ENCODE assay signal across 8 cellular contexts in the genomic region with DNA sequence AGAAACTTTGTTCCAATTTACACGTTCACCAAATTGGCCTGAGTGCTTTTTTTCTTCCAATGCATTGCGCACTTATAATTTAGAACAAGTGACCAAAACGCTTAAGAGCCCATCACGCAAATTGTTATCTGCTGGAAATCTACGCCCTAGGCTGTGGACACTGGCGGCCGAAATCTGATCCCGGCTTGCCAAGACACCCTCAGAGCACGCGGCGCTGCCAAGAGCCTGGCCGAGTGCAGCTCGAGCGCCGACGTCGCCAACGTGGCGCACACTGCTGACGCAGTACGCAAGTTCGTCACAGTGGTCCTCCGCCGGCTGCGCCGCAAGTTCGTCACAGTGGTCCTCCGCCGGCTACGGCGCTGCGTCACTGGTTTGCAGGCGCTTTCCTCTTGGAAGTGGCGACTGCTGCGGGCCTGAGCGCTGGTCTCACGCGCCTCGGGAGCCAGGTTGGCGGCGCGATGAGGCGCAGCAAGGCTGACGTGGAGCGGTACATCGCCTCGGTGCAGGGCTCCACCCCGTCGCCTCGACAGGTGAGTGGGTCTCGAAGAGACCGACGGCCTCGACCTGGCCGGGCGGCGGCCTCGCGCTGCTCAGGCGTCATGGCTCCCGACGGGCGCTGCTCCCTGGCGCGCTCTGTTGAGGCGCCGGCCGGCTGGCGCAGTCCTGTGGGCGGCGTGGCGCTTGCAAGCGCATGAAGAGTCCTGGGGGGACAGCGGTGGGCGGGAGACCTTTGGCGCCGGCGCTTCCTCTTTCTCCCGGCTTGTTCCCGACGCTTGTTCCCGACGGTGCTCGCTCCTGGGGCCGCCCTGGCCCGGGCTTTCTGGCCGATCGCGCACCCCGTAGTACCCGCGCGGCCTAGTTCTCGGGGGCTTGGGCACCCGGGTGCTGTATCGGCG. TPM values are rescaled to one million over a fixed set of nuclear protein-coding genes. Genes with fewer than 3 reads are reported as not detected.
A peak's percentile ranks its signal among the peaks of the same experiment; 100 is the strongest.
DNase-seq lines count a peak whose midpoint lies in the region; ATAC-seq and TF ChIP-seq lines count a peak whose summit lies in the region.

A gene (plus strand): TSS at position 334 of the 896 bp plus-strand sequence. CDS start 125 bp downstream, at position 459.

- H3K4me3 ChIP-seq in adipocyte (ENCODE audit: low read length) (peak within 1 kb of the TSS; percentile 83), cardiac muscle cell (peak within 1 kb of the TSS; percentile 78), parathyroid adenoma (ENCODE audit: low read depth, low read length) (peak within 1 kb of the TSS; percentile 75), tibial artery (peak within 1 kb of the TSS; percentile 67 to 83)

- peaks cover 5% of the 10 kb centered on the region for H3K4me1 ChIP-seq in adipocyte (ENCODE audit: control insufficient read depth, insufficient read depth, low read length)
- H3K4me1 ChIP-seq in cardiac muscle cell (ENCODE audit: low read depth): peaks cover 4% of the 10 kb centered on the region
- no peaks in the 10 kb centered on the region for H3K4me1 ChIP-seq in parathyroid adenoma
- peaks cover 4 to 28% (median 9%) of the 10 kb centered on the region in 4 donors for H3K4me1 ChIP-seq in tibial artery

- H3K27me3 ChIP-seq in adipocyte (replicated peaks; ENCODE audit: control insufficient read depth, insufficient read depth, low read length) (no peaks in the 10 kb centered on the region), cardiac muscle cell (no peaks in the 10 kb centered on the region), parathyroid adenoma (ENCODE audit: control insufficient read depth, insufficient read depth, low read length) (no peaks in the 10 kb centered on the region), tibial artery (no peaks in the 10 kb centered on the region)

- H3K9ac ChIP-seq in adipocyte (ENCODE audit: low read length) (peak within 1 kb of the TSS; percentile 87), parathyroid adenoma (peak within 1 kb of the TSS; percentile 91)

- H3K36me3 ChIP-seq in adipocyte (ENCODE audit: control insufficient read depth, insufficient read depth, low read length, severe bottlenecking) (no peaks in the 10 kb centered on the region), cardiac muscle cell (no peaks in the 10 kb centered on the region), parathyroid adenoma (ENCODE audit: control insufficient read depth, insufficient read depth, low read length) (no peaks in the 10 kb centered on the region), tibial artery (no peaks in the 10 kb centered on the region)

- peak within 1 kb of the TSS; percentile 98 for H2AFZ ChIP-seq in parathyroid adenoma

- peaks cover 17% of the 10 kb centered on the region for H3K79me2 ChIP-seq in parathyroid adenoma

- ATAC-seq in HG02852 (IDR thresholded peaks at IDR 0.05; ENCODE audit: unreplicated experiment): peak; percentile 99

- intact Hi-C loops in tibial artery (cut with DNase I; ENCODE audit: low total_unique reads): no loop called here

- peak within 1 kb of the TSS; percentile 95 for H3K4me2 ChIP-seq in parathyroid adenoma (ENCODE audit: low read length)

- DNase-seq in GM13976 (ENCODE audit: low spot score) (peak; percentile 92), NCI-H1436 treated with DMSO at 0.1 percent for 48 hours (lab: John Stamatoyannopoulos, UW) (peak; percentile 57), T follicular helper cell (ENCODE audit: low read depth) (peak; percentile 92), adipocyte (ENCODE audit: low read depth) (peak; percentile 98), cardiac muscle cell (ENCODE audit: low read depth in 1 of 2, low spot score in 1 of 2) (peak; percentile 95 to 99), tibial artery (peak; percentile 90 to 97)

- H3K27ac ChIP-seq in cardiac muscle cell: peak within 1 kb of the TSS; percentile 93
- H3K27ac ChIP-seq in parathyroid adenoma: peak within 1 kb of the TSS; percentile 96
- H3K27ac ChIP-seq in tibial artery: peak within 1 kb of the TSS; percentile 89 to 95

- in situ Hi-C loops in GM13976 (cut with MboI; ENCODE audit: low sequenced_read_pairs, unreplicated experiment): no loop called here

- no peaks in the 10 kb centered on the region for H3K9me3 ChIP-seq in adipocyte (ENCODE audit: control insufficient read depth, low read length)
- H3K9me3 ChIP-seq in cardiac muscle cell (ENCODE audit: low read depth): no peaks in the 10 kb centered on the region
- no peaks in the 10 kb centered on the region for H3K9me3 ChIP-seq in parathyroid adenoma (ENCODE audit: control insufficient read depth, low read length)
- no peaks in the 10 kb centered on the region for H3K9me3 ChIP-seq in tibial artery

- TF ChIP-seq CTCF in GM13976 (IDR thresholded peaks at IDR 0.05; ENCODE audit: borderline replicate concordance, control extremely low read depth, extremely low read depth, insufficient read depth, missing control alignments) (no peak), cardiac muscle cell (IDR thresholded peaks at IDR 0.05; ENCODE audit: low read depth, low read length) (no peak), parathyroid adenoma (IDR thresholded peaks at IDR 0.05) (no peak), tibial artery (IDR thresholded peaks at IDR 0.05) (no peak)

RNA-seq across cellular contexts. Expression of the gene that starts here (rescaled TPM):
- 34.8 and 55.8 TPM in 2 replicates for total RNA-seq in cardiac muscle cell
- polyA plus RNA-seq in cardiac muscle cell: 12.8 and 20.2 TPM in 2 replicates

Comparison
In these comparisons a context has a peak if more than half of its experiments do, and no peak if none do; other contexts are left out.
1. Peak in every context shown above with its lines: DNase-seq, ATAC-seq, H3K4me3 ChIP-seq and H3K27ac ChIP-seq.